ENCODE assay signal across 12 cellular contexts in the genomic region with DNA sequence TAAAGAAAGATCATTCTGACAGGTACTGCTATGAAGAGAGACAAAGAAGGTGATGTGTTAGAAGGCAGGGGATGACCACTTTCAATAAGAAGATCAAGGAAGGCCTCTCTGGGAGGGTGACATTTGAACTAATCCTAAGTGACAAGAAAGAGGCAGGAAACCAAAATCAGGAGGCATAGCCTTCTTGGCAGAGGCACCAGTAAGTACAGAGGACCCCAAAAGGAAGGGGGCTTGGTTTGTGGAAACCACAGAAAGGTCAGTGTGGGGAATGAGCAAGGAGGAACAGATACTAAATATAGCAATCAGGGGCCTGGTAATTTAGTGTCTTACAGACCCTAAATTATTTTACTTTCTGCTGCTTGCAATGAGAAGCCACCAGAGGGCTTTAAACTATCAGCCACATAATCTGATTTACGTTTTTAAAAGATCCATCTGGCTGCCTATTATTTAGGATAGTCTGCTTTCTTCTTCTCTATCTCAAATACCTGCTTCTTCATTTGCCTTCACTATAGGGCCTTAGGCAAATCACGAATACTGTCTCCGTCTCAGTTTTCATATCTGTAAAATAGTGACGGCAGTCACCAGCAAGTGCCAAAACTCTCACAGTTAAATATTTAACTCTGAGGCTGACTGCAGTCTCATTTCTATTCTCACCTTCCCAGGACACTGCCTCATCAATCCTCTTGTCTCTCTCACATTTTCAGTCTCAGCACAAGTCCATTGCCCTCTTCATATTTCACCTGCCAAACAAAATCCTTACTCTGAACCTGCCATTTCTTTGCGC. TPM values are rescaled to one million over a fixed set of nuclear protein-coding genes. Genes with fewer than 3 reads are reported as not detected.
DNase-seq lines count a peak whose midpoint lies in the region; ATAC-seq lines count a peak whose summit lies in the region.
"Had no signal": no experiment of that assay in that cellular context is flagged by ENCODE, and none has a peak within 500 bp of the region (broad histone marks: within the 10 kb centered on the region; RNA-seq: fewer than 3 reads in every experiment).

No MANE protein-coding gene starts in this region.

- intact Hi-C loops in head of caudate nucleus (cut with DNase I), result no loop called here

- H3K9ac ChIP-seq in mesenchymal stem cell (ENCODE audit: low read length), result no peak overlapping the region

- H2BK120ac ChIP-seq in mesenchymal stem cell (ENCODE audit: low read depth, low read length), result no peak overlapping the region

- H3K27ac ChIP-seq in mesenchymal stem cell (ENCODE audit: low read length, poor library complexity, severe bottlenecking), result no peak overlapping the region
- H3K27ac ChIP-seq: sigmoid colon had no signal

- H2BK15ac ChIP-seq in mesenchymal stem cell (ENCODE audit: low read depth, poor library complexity, severe bottlenecking), result no peak overlapping the region

- H3K4me3 Mint-ChIP-seq in T-helper 17 cell, result no peak overlapping the region
- H3K4me3 Mint-ChIP-seq: activated T-cell treated with anti-CD3 and anti-CD28 coated beads, Interleukin-2, amount 50 U/mL, for 24 hours; mesothelial cell of epicardium had no signal

- peaks cover 51% of the 10 kb centered on the region for H3K4me1 Mint-ChIP-seq in T-helper 17 cell
- H3K4me1 Mint-ChIP-seq: mesothelial cell of epicardium had no signal

- WGBS in mesenchymal stem cell, result 85% methylated on average over 5 of the region's 5 CpGs

- H2AFZ ChIP-seq in mesenchymal stem cell (ENCODE audit: low read depth, low read length), result no peak overlapping the region

- H3K27me3 ChIP-seq in mesenchymal stem cell (ENCODE audit: control insufficient read depth in 1 of 2, insufficient read depth in 1 of 2, low read length in 2 of 2), result no peaks in the 10 kb centered on the region
- H3K27me3 ChIP-seq: sigmoid colon had no signal

- no peak overlapping the region for H3K27ac Mint-ChIP-seq in T-helper 17 cell
- H3K27ac Mint-ChIP-seq: activated T-cell treated with anti-CD3 and anti-CD28 coated beads, Interleukin-2, amount 50 U/mL, for 24 hours; mesothelial cell of epicardium had no signal

- peaks cover 2% of the 10 kb centered on the region for H3K36me3 Mint-ChIP-seq in T-helper 17 cell (ENCODE audit: low read depth)
- H3K36me3 Mint-ChIP-seq: mesothelial cell of epicardium had no signal

- H3K9me3 ChIP-seq in mesenchymal stem cell (ENCODE audit: control insufficient read depth, low read length), result no peaks in the 10 kb centered on the region
- H3K9me3 ChIP-seq in T-helper 17 cell (ENCODE audit: control insufficient read depth, low read length, poor library complexity, severe bottlenecking), result no peaks in the 10 kb centered on the region
- H3K9me3 ChIP-seq: sigmoid colon had no signal

- no peak overlapping the region for H4K91ac ChIP-seq in mesenchymal stem cell (ENCODE audit: low read length)

- H2BK12ac ChIP-seq in mesenchymal stem cell (ENCODE audit: low read length in 2 of 2), result no peak overlapping the region

- peak; percentile 76 for DNase-seq in NCI-H82 (lab: John Stamatoyannopoulos, UW)
- DNase-seq in mesenchymal stem cell, result no peak
- no peak for DNase-seq in T-helper 17 cell
- DNase-seq in kidney glomerular epithelial cell (lab: John Stamatoyannopoulos, UW), result no peak
- DNase-seq in head of caudate nucleus, result no peak
- DNase-seq in GM19240 (ENCODE audit: insufficient read length, low spot score), result no peak
- DNase-seq: activated T-cell treated with anti-CD3 and anti-CD28 coated beads, Interleukin-2, amount 50 U/mL, for 24 hours; NCI-H774; sigmoid colon had no signal

- no peak overlapping the region for H3K14ac ChIP-seq in mesenchymal stem cell (ENCODE audit: low read length in 2 of 2)

- H3K4me3 ChIP-seq in mesenchymal stem cell (ENCODE audit: insufficient read depth in 1 of 2, low read depth in 1 of 2, low read length in 2 of 2), result no peak overlapping the region
- H3K4me3 ChIP-seq: sigmoid colon had no signal

- H3K4ac ChIP-seq in mesenchymal stem cell (ENCODE audit: low read depth in 1 of 2, low read length in 2 of 2), result no peak overlapping the region

- no peak overlapping the region for H4K8ac ChIP-seq in mesenchymal stem cell (ENCODE audit: low read length)

- H3K4me2 ChIP-seq in mesenchymal stem cell (ENCODE audit: low read length, poor library complexity, severe bottlenecking), result no peak overlapping the region

- H3K4me1 ChIP-seq in mesenchymal stem cell (ENCODE audit: control insufficient read depth, insufficient read depth, low read depth, low read length), result no peaks in the 10 kb centered on the region

- ATAC-seq in GM18511 (IDR thresholded peaks at IDR 0.05; ENCODE audit: unreplicated experiment), result peak; percentile 89
- ATAC-seq in GM21825 (IDR thresholded peaks at IDR 0.05; ENCODE audit: unreplicated experiment), result peak; percentile 87
- no peak for ATAC-seq in T-helper 17 cell

- no peaks in the 10 kb centered on the region for H3K27me3 Mint-ChIP-seq in T-helper 17 cell
- H3K27me3 Mint-ChIP-seq: activated T-cell treated with anti-CD3 and anti-CD28 coated beads, Interleukin-2, amount 50 U/mL, for 24 hours had no signal

- peak overlapping the region; percentile 41 for H2AK5ac ChIP-seq in mesenchymal stem cell (ENCODE audit: low read length, severe bottlenecking)

- no peaks in the 10 kb centered on the region for H3K36me3 ChIP-seq in mesenchymal stem cell (ENCODE audit: control insufficient read depth in 1 of 2, insufficient read depth in 2 of 2, low read depth in 1 of 2, low read length in 2 of 2)
- H3K36me3 ChIP-seq: sigmoid colon had no signal

- no peak overlapping the region for H2BK5ac ChIP-seq in mesenchymal stem cell (ENCODE audit: low read depth, low read length, poor library complexity, severe bottlenecking)

- peaks cover 13% of the 10 kb centered on the region for H3K79me1 ChIP-seq in mesenchymal stem cell (replicated peaks; ENCODE audit: low read length, poor library complexity, severe bottlenecking)

- H3K23ac ChIP-seq in mesenchymal stem cell (ENCODE audit: low read length in 2 of 2), result no peak overlapping the region

- H3K18ac ChIP-seq in mesenchymal stem cell (ENCODE audit: low read depth in 1 of 2, low read length in 2 of 2), result no peak overlapping the region

RNA-seq across cellular contexts. Expression of a gene that starts 16.7 kb away (rescaled TPM):
- polyA plus RNA-seq in mesenchymal stem cell (2013, experiment 1 of 2), result 0.22 TPM
- polyA plus RNA-seq in mesenchymal stem cell (2013, experiment 2 of 2), result 0.05 TPM
- total RNA-seq in T-helper 17 cell, result 10 to 100 TPM; 41.0 to 42.5 TPM
